2 cellular contexts compared by ENCODE assay signal in genomic region chr6:100664274-100665040, GRCh38.
TF ChIP-seq lines count a peak whose summit lies in the region.

No MANE protein-coding gene starts in this region.

TF ChIP-seq in GM12878, 131 proteins besides CTCF, POLR2A, EP300 and RAD21 (continued from another document):
- TF ChIP-seq NR2C2 (IDR thresholded peaks at IDR 0.05; ENCODE audit: borderline replicate concordance, control insufficient read depth, insufficient read length, low read depth), result no peak
- TF ChIP-seq ZNF217 (IDR thresholded peaks at IDR 0.05), result no peak

TF ChIP-seq in HepG2, 621 proteins besides CTCF, POLR2A, EP300 and RAD21 (continued from another document):
- TF ChIP-seq CEBPZ (IDR thresholded peaks at IDR 0.05; ENCODE audit: low read length) (no peak), MAFG (CRISPR knock-in tag; IDR thresholded peaks at IDR 0.05) (no peak), STAG1 (CRISPR knock-in tag; IDR thresholded peaks at IDR 0.05) (peak; percentile 20; the same call in 1 of the 2 replicates), TFDP1 (CRISPR knock-in tag; IDR thresholded peaks at IDR 0.05; ENCODE audit: borderline replicate concordance) (no peak)
